20 cellular contexts compared by ENCODE assay signal in genomic region chr7:29794959-29795629, GRCh38. TPM values are rescaled to one million over a fixed set of nuclear protein-coding genes. Genes with fewer than 3 reads are reported as not detected.
"Had no signal": no experiment of that assay in that cellular context is flagged by ENCODE, and none has a peak within 500 bp of the region (broad histone marks: within the 10 kb centered on the region; RNA-seq: fewer than 3 reads in every experiment).

No MANE protein-coding gene starts in this region.

- H3K4me1 ChIP-seq: colonic mucosa, parathyroid adenoma, prostate gland, right lobe of liver, spleen had no signal

- H3K27ac ChIP-seq: colonic mucosa, hepatocyte, parathyroid adenoma, prostate gland, right lobe of liver, spleen, thoracic aorta, transverse colon had no signal

- H3K4me3 ChIP-seq: colonic mucosa, hepatocyte, prostate gland, right lobe of liver, spleen, thoracic aorta, transverse colon had no signal

- ATAC-seq: right lobe of liver; stimulated activated memory B cell treated with anti-CD40 and anti-IgM and Interleukin-4, amounts not matched to agents 10 μg/mL and 1 μg/mL and 100 μg/mL, for 72 hours; stimulated activated naive CD8-positive, alpha-beta T cell treated with anti-CD3 and anti-CD28 coated beads, Interleukin-15, amount 100 ng/mL, for 72 hours had no signal

- DNase-seq: colonic mucosa; dermis blood vessel endothelial cell; foreskin melanocyte; head of caudate nucleus; mesendoderm; naive B cell; occipital lobe; right lobe of liver; spleen; stimulated activated CD4-positive, alpha-beta T cell treated with anti-CD3 and anti-CD28 coated beads, Interleukin-15, amount 100 ng/mL, for 24 hours; stimulated activated CD4-positive, alpha-beta T cell treated with anti-CD3 and anti-CD28 coated beads, Interleukin-1b, Interleukin-23, amount 100 ng/mL, for 48 hours; stimulated activated CD4-positive, alpha-beta T cell treated with anti-CD3 and anti-CD28 coated beads, Interleukin-4, amount 100 ng/mL, for 24 hours; stimulated activated naive CD8-positive, alpha-beta T cell treated with anti-CD3 and anti-CD28 coated beads, Interleukin-15, amount 100 ng/mL, for 72 hours; transverse colon had no signal

- H3K9me3 ChIP-seq: colonic mucosa, prostate gland, right lobe of liver, spleen, thoracic aorta, transverse colon had no signal

- H3K36me3 ChIP-seq: colonic mucosa, prostate gland, right lobe of liver, spleen, thoracic aorta, transverse colon had no signal

- H3K27me3 ChIP-seq: colonic mucosa, hepatocyte, right lobe of liver, transverse colon had no signal

RNA-seq across cellular contexts. Expression of gene WIPF3, which starts 11.2 kb away (rescaled TPM):
- total RNA-seq: lung microvascular endothelial cell had no signal
